Comparison of ENCODE assay signal across 14 cellular contexts in genomic region chr13:100234006-100234405, GRCh38.
A peak's percentile ranks its signal among the peaks of the same experiment; 100 is the strongest.
DNase-seq lines count a peak whose midpoint lies in the region; ATAC-seq, FAIRE-seq and TF ChIP-seq lines count a peak whose summit lies in the region.
"Had no signal": no experiment of that assay in that cellular context is flagged by ENCODE, and none has a peak within 500 bp of the region (broad histone marks: within the 10 kb centered on the region; RNA-seq: fewer than 3 reads in every experiment).

No MANE protein-coding gene starts in this region.

- no peaks in the 10 kb centered on the region for H3K36me3 ChIP-seq in BLaER1 treated with 17β-estradiol and CSF1 and Interleukin-3, amounts not matched to agents 10 nM and 100 nM
- H3K36me3 ChIP-seq in endothelial cell of umbilical vein (ENCODE audit: control insufficient read depth in 2 of 2, extremely low read depth in 1 of 2, insufficient read depth in 2 of 2, low read length in 2 of 2): no peaks in the 10 kb centered on the region
- H3K36me3 ChIP-seq: cardiac muscle cell had no signal

- H3K4me1 Mint-ChIP-seq in immature natural killer cell: peaks cover 3 to 6% of the 10 kb centered on the region in 2 donors

- ATAC-seq in HG03439 (IDR thresholded peaks at IDR 0.05; ENCODE audit: unreplicated experiment) (no peak), GM21367 (IDR thresholded peaks at IDR 0.05; ENCODE audit: unreplicated experiment) (no peak)
- ATAC-seq in stimulated activated naive CD8-positive, alpha-beta T cell treated with anti-CD3 and anti-CD28 coated beads, Interleukin-15, Interleukin-2, amounts not matched to agents 100 U/mL and 50 U/mL, for 24 hours: no peak
- ATAC-seq: activated naive CD4-positive, alpha-beta T cell treated with anti-CD3 and anti-CD28 coated beads, Interleukin-2, amount 50 U/mL, for 72 hours had no signal

- peaks cover 3 to 9% (median 4%) of the 10 kb centered on the region in 3 donors for H3K36me3 Mint-ChIP-seq in immature natural killer cell
- H3K36me3 Mint-ChIP-seq: activated naive CD4-positive, alpha-beta T cell treated with anti-CD3 and anti-CD28 coated beads, Interleukin-2, amount 50 U/mL, for 72 hours had no signal

- no TSS peak for BruUV-seq in endothelial cell of umbilical vein (replicated peaks; lab: Mats Ljungman, UMichigan)

- no peaks in the 10 kb centered on the region for H3K9me3 Mint-ChIP-seq in immature natural killer cell
- H3K9me3 Mint-ChIP-seq: activated naive CD4-positive, alpha-beta T cell treated with anti-CD3 and anti-CD28 coated beads, Interleukin-2, amount 50 U/mL, for 72 hours had no signal

- TF ChIP-seq POLR2A in endothelial cell of umbilical vein (IDR thresholded peaks at IDR 0.05; ENCODE audit: low read depth, low read length): no peak

- POLR2A ChIA-PET in endothelial cell of umbilical vein (lab: Charles Lee): no interaction called here

- peaks cover 0 to 6% (median 0%) of the 10 kb centered on the region in 11 experiments; a peak in 5 of 22 replicates for H3K9me3 ChIP-seq in BLaER1 treated with 17β-estradiol and CSF1 and Interleukin-3, amounts not matched to agents 10 nM and 100 nM (replicated peaks in 1 of 11)
- no peaks in the 10 kb centered on the region for H3K9me3 ChIP-seq in endothelial cell of umbilical vein (replicated peaks; ENCODE audit: control insufficient read depth, insufficient read depth, low read length)

- DNase-seq in Kasumi-1 (lab: John Stamatoyannopoulos, UW) (peak; percentile 40 to 51), NCI-H774 (lab: John Stamatoyannopoulos, UW) (peak; percentile 33), endothelial cell of umbilical vein (ENCODE audit: low read depth, low spot score) (peak; percentile 34), immature natural killer cell (no peak)
- DNase-seq in stimulated activated naive CD8-positive, alpha-beta T cell treated with anti-CD3 and anti-CD28 coated beads, Interleukin-15, Interleukin-2, amounts not matched to agents 100 U/mL and 50 U/mL, for 24 hours: no peak
- DNase-seq: activated CD8-positive, alpha-beta memory T cell treated with anti-CD3 and anti-CD28 coated beads, Interleukin-2, amount 50 U/mL, for 48 hours; NCI-H1930 had no signal

- no peaks in the 10 kb centered on the region for H3K27me3 ChIP-seq in BLaER1 treated with 17β-estradiol and CSF1 and Interleukin-3, amounts not matched to agents 10 nM and 100 nM
- H3K27me3 ChIP-seq in endothelial cell of umbilical vein (ENCODE audit: control insufficient read depth in 2 of 2, insufficient read depth in 2 of 2, low read length in 2 of 2): no peaks in the 10 kb centered on the region
- H3K27me3 ChIP-seq: cardiac muscle cell had no signal

- H3K4me2 ChIP-seq in BLaER1 treated with 17β-estradiol and CSF1 and Interleukin-3, amounts not matched to agents 10 nM and 100 nM: peak overlapping the region; percentile 0 to 93 (median 76); a peak in 21 of 22 replicates
- no peak overlapping the region for H3K4me2 ChIP-seq in endothelial cell of umbilical vein (ENCODE audit: insufficient read depth, low read length)

- H3K79me2 ChIP-seq in endothelial cell of umbilical vein (ENCODE audit: control insufficient read depth, insufficient read depth, low read length): no peaks in the 10 kb centered on the region

- CTCF ChIA-PET in endothelial cell of umbilical vein (lab: Charles Lee): interaction anchor here (0.6 to 6.3 kb wide), 19 partner anchors 8 to 578 kb away, joined by 3 to 120 read pairs (median 3); no protein-coding TSS in a partner anchor

- no peaks in the 10 kb centered on the region for H4K20me1 ChIP-seq in BLaER1 treated with 17β-estradiol and CSF1 and Interleukin-3, amounts not matched to agents 10 nM and 100 nM
- H4K20me1 ChIP-seq in endothelial cell of umbilical vein (replicated peaks; ENCODE audit: control insufficient read depth, extremely low read depth, insufficient read depth, low read length): no peaks in the 10 kb centered on the region

- no peak overlapping the region for H3K4me3 Mint-ChIP-seq in immature natural killer cell

- TF ChIP-seq CTCF in endothelial cell of umbilical vein (IDR thresholded peaks at IDR 0.05; ENCODE audit: extremely low read depth in 1 of 2, insufficient read depth in 1 of 2, low read depth in 1 of 2, low read length in 2 of 2): no peak

- peak; percentile 33 for FAIRE-seq in endothelial cell of umbilical vein (lab: Jason Lieb, UNC)
- FAIRE-seq: HTR-8/SVneo, islet of Langerhans had no signal

- no peaks in the 10 kb centered on the region for H3K9me1 ChIP-seq in endothelial cell of umbilical vein (replicated peaks; ENCODE audit: control insufficient read depth, extremely low read depth, insufficient read depth, low read length)

- H3K4me1 ChIP-seq in BLaER1 treated with 17β-estradiol and CSF1 and Interleukin-3, amounts not matched to agents 10 nM and 100 nM: peaks cover 29 to 53% (median 41%) of the 10 kb centered on the region in 10 experiments
- peaks cover 19% of the 10 kb centered on the region for H3K4me1 ChIP-seq in endothelial cell of umbilical vein (ENCODE audit: control insufficient read depth, extremely low read depth, insufficient read depth, low read length)

- no peak overlapping the region for H3K27ac Mint-ChIP-seq in immature natural killer cell
- H3K27ac Mint-ChIP-seq: activated naive CD4-positive, alpha-beta T cell treated with anti-CD3 and anti-CD28 coated beads, Interleukin-2, amount 50 U/mL, for 72 hours had no signal

- dilution Hi-C loops in endothelial cell of umbilical vein (cut with MboI; ENCODE audit: extremely low pct_ligation_motif_present, low sequenced_read_pairs): no loop called here

- peak overlapping the region in 3 of 11 experiments; percentile 14 to 69 (median 34); a peak in 4 of 22 replicates for H3K9ac ChIP-seq in BLaER1 treated with 17β-estradiol and CSF1 and Interleukin-3, amounts not matched to agents 10 nM and 100 nM
- H3K9ac ChIP-seq in endothelial cell of umbilical vein (replicated peaks; ENCODE audit: extremely low read depth, insufficient read depth, low read length): no peak overlapping the region

- intact Hi-C loops in endothelial cell of umbilical vein (cut with micrococcal nuclease): loop anchor here (2.0 to 5.0 kb wide), 2 partner anchors 145 to 242 kb away; partner anchors contain the start of gene PCCA

- H2AFZ ChIP-seq in endothelial cell of umbilical vein (ENCODE audit: low read depth, low read length): no peak overlapping the region

- H3K27me3 Mint-ChIP-seq in immature natural killer cell (ENCODE audit: low read depth in 3 of 3): no peaks in the 10 kb centered on the region

- H3K27ac ChIP-seq in BLaER1 treated with 17β-estradiol and CSF1 and Interleukin-3, amounts not matched to agents 10 nM and 100 nM: peak overlapping the region in 8 of 11 experiments; percentile 72 to 82 (median 77); a peak in 13 of 22 replicates
- H3K27ac ChIP-seq in endothelial cell of umbilical vein (ENCODE audit: insufficient read depth, low read depth, low read length): no peak overlapping the region
- H3K27ac ChIP-seq: cardiac muscle cell had no signal

- no peak overlapping the region for H3K4me3 ChIP-seq in BLaER1 treated with 17β-estradiol and CSF1 and Interleukin-3, amounts not matched to agents 10 nM and 100 nM
- H3K4me3 ChIP-seq in endothelial cell of umbilical vein (replicated peaks in 1 of 3; ENCODE audit: insufficient read depth in 1 of 3, low read depth in 1 of 3, low read length in 3 of 3): no peak overlapping the region
- H3K4me3 ChIP-seq: cardiac muscle cell had no signal

TF ChIP-seq in endothelial cell of umbilical vein, 7 proteins besides CTCF, POLR2A, EP300 and RAD21:
- no peak for TF ChIP-seq MAX (IDR thresholded peaks at IDR 0.05; ENCODE audit: insufficient read depth, insufficient read length)
- no peak for TF ChIP-seq EZH2 (IDR thresholded peaks at IDR 0.05; ENCODE audit: borderline replicate concordance, low read depth, low read length, severe bottlenecking)
- no peak for TF ChIP-seq FOS (IDR thresholded peaks at IDR 0.05; ENCODE audit: borderline replicate concordance, insufficient read depth, low read length)
- no peak for TF ChIP-seq GATA2 (IDR thresholded peaks at IDR 0.05; ENCODE audit: insufficient read depth, insufficient read length, low read depth, low read length)
- no peak for TF ChIP-seq MYC (IDR thresholded peaks at IDR 0.05; ENCODE audit: low read depth, low read length)
- TF ChIP-seq JUN (IDR thresholded peaks at IDR 0.05; ENCODE audit: borderline replicate concordance, insufficient read depth, insufficient read length, low read depth): no peak
- TF ChIP-seq POLR2AphosphoS5 (IDR thresholded peaks at IDR 0.05; ENCODE audit: insufficient read depth, low read depth, low read length): no peak

Comparison
In these comparisons a context has a peak if more than half of its experiments do, and no peak if none do; other contexts are left out.
1. DNase-seq: peak in Kasumi-1 (2 of 2), NCI-H774 (single experiment) and endothelial cell of umbilical vein (single experiment); none in immature natural killer cell (0 of 3) and stimulated activated naive CD8-positive, alpha-beta T cell treated with anti-CD3 and anti-CD28 coated beads, Interleukin-15, Interleukin-2, amounts not matched to agents 100 U/mL and 50 U/mL, for 24 hours (single experiment).